27 cellular contexts compared by ENCODE assay signal in the genomic region with DNA sequence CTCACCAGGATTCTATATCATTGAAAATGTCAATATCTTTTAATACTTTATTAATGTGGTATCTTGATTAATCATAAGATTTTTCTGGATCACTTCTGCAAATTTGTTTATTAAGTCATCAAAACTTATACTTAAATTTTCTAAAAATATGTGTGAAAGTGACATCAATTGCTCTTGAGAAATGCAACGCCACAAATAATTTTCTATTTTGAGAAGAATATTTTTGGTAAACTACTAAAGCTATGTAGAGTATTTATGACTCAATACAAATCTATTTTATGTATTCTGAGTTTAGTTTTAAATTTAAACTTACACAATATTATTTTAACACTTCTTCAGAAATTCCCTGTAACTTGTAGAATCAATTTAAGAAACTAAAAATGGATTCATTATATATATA.
"Had no signal": no experiment of that assay in that cellular context is flagged by ENCODE, and none has a peak within 500 bp of the region (broad histone marks: within the 10 kb centered on the region; RNA-seq: fewer than 3 reads in every experiment).

No MANE protein-coding gene starts in this region.

- H3K36me3 ChIP-seq: cardiac muscle cell, SJCRH30 had no signal

- H3K9me3 ChIP-seq: SJCRH30 had no signal

- FAIRE-seq: astrocyte, K562 had no signal

- H3K27ac ChIP-seq: cardiac muscle cell, SJCRH30 had no signal

- DNase-seq: activated CD4-positive, alpha-beta T cell treated with anti-CD3 and anti-CD28 coated beads for 48 hours; activated CD4-positive, alpha-beta T cell treated with anti-CD3 and anti-CD28 coated beads, Interleukin-2, amount 50 U/mL, for 4 hours; activated CD4-positive, CD25-positive, alpha-beta regulatory T cell treated with anti-CD3 and anti-CD28 coated beads, Interleukin-2, amount 50 U/mL, for 72 hours; activated CD8-positive, alpha-beta memory T cell treated with anti-CD3 and anti-CD28 coated beads, Interleukin-2, amount 50 U/mL, for 48 hours; activated CD8-positive, alpha-beta T cell treated with anti-CD3 and anti-CD28 coated beads, Interleukin-2, amount 10 ng/mL, durations not matched to agents 7 days and 5 days; activated effector memory CD4-positive, alpha-beta T cell treated with Interleukin-2 at 50 U/mL for 16 hours; activated naive CD4-positive, alpha-beta T cell; activated T-cell treated with anti-CD3 and anti-CD28 coated beads, Interleukin-2, amount 50 U/mL, for 24 hours; amniotic stem cell; Karpas-422; MM.1S; NCI-H1105; NCI-H1930; NCI-H2171; NCI-H2227 treated with DMSO at 0.1 percent for 48 hours; NCI-H446 treated with DMSO at 0.1 percent for 48 hours; NCI-H526; NCI-H774; OCI-M1; RPMI8226; SJCRH30 had no signal

- ATAC-seq: activated CD8-positive, alpha-beta T cell treated with anti-CD3 and anti-CD28 coated beads, Interleukin-2, amount 10 ng/mL, durations not matched to agents 7 days and 5 days; K562; Panc1; Right ventricle myocardium inferior; WTC11 had no signal

- H3K4me3 ChIP-seq: cardiac muscle cell, K562, SJCRH30 had no signal

- H3K27me3 ChIP-seq: cardiac muscle cell, SJCRH30 had no signal
